Comparison of ENCODE assay signal across 14 cellular contexts in genomic region chr6:53321701-53322100, GRCh38. TPM values are rescaled to one million over a fixed set of nuclear protein-coding genes. Genes with fewer than 3 reads are reported as not detected.
DNase-seq lines count a peak whose midpoint lies in the region; ATAC-seq and TF ChIP-seq lines count a peak whose summit lies in the region.
"Had no signal": no experiment of that assay in that cellular context is flagged by ENCODE, and none has a peak within 500 bp of the region (broad histone marks: within the 10 kb centered on the region; RNA-seq: fewer than 3 reads in every experiment).

No MANE protein-coding gene starts in this region.

- DNase-seq in activated T-cell treated with anti-CD3 and anti-CD28 coated beads, Interleukin-2, amount 50 U/mL, for 72 hours = no peak
- DNase-seq in activated T-cell treated with anti-CD3 and anti-CD28 coated beads for 4 hours (no peak), dorsolateral prefrontal cortex (no peak), transverse colon (no peak), GF-D8 (lab: John Stamatoyannopoulos, UW) (no peak), GDM1 (lab: John Stamatoyannopoulos, UW) (no peak)
- no peak for DNase-seq in natural killer cell treated with Interleukin-12 subunit alpha and Interleukin-12 subunit beta and Interleukin-15 and Interleukin-18, amount 100 ng/mL, for 72 hours (ENCODE audit: low spot score)
- DNase-seq in stimulated activated CD4-positive, alpha-beta T cell treated with anti-CD3 and anti-CD28 coated beads, Interleukin-15, amount 100 ng/mL, for 24 hours = no peak
- DNase-seq: activated CD4-positive, alpha-beta T cell treated with anti-CD3 and anti-CD28 coated beads, Interleukin-2, amount 50 U/mL, for 4 hours; NCI-H2107; T-helper 2 cell had no signal

- no peak for TF ChIP-seq EP300 in transverse colon (IDR thresholded peaks at IDR 0.05; ENCODE audit: low read depth)

- peaks cover 63% of the 10 kb centered on the region for H3K4me1 Mint-ChIP-seq in activated T-cell treated with anti-CD3 and anti-CD28 coated beads, Interleukin-2, amount 50 U/mL, for 72 hours (ENCODE audit: low read depth)
- peaks cover 47 to 60% of the 10 kb centered on the region in 2 donors for H3K4me1 Mint-ChIP-seq in natural killer cell treated with Interleukin-12 subunit alpha and Interleukin-12 subunit beta and Interleukin-15 and Interleukin-18, amount 100 ng/mL, for 72 hours (ENCODE audit: low read depth in 2 of 2)

- H3K4me3 ChIP-seq in dorsolateral prefrontal cortex (no peak overlapping the region), transverse colon (no peak overlapping the region)
- H3K4me3 ChIP-seq: cardiac muscle cell had no signal

- H3K27ac ChIP-seq in dorsolateral prefrontal cortex = peak overlapping the region in 35 of 59 donors; percentile 1 to 66 (median 33)
- H3K27ac ChIP-seq in transverse colon = peak overlapping the region; percentile 45 to 56 (median 52)
- H3K27ac ChIP-seq: cardiac muscle cell, KMS-11 had no signal

- peaks cover 0 to 29% (median 7%) of the 10 kb centered on the region in 4 donors for H3K4me1 ChIP-seq in transverse colon

- in situ Hi-C loops in transverse colon (cut with MboI; ENCODE audit: low pct_ligation_motif_present in 1 of 4, low pct_unique_long_range_greater_than_20kb in 1 of 4, low sequenced_read_pairs in 3 of 4) = no loop called here

- no peak overlapping the region for H3K4me3 Mint-ChIP-seq in activated T-cell treated with anti-CD3 and anti-CD28 coated beads, Interleukin-2, amount 50 U/mL, for 72 hours
- no peak overlapping the region for H3K4me3 Mint-ChIP-seq in natural killer cell treated with Interleukin-12 subunit alpha and Interleukin-12 subunit beta and Interleukin-15 and Interleukin-18, amount 100 ng/mL, for 72 hours

- H3K36me3 Mint-ChIP-seq in activated T-cell treated with anti-CD3 and anti-CD28 coated beads, Interleukin-2, amount 50 U/mL, for 72 hours (ENCODE audit: insufficient read depth in 2 of 2) = no peaks in the 10 kb centered on the region
- no peaks in the 10 kb centered on the region for H3K36me3 Mint-ChIP-seq in natural killer cell treated with Interleukin-12 subunit alpha and Interleukin-12 subunit beta and Interleukin-15 and Interleukin-18, amount 100 ng/mL, for 72 hours

- TF ChIP-seq POLR2A in transverse colon (IDR thresholded peaks at IDR 0.05) = no peak

- no peaks in the 10 kb centered on the region for H3K9me3 Mint-ChIP-seq in activated T-cell treated with anti-CD3 and anti-CD28 coated beads, Interleukin-2, amount 50 U/mL, for 72 hours
- H3K9me3 Mint-ChIP-seq in natural killer cell treated with Interleukin-12 subunit alpha and Interleukin-12 subunit beta and Interleukin-15 and Interleukin-18, amount 100 ng/mL, for 72 hours = no peaks in the 10 kb centered on the region

- no peaks in the 10 kb centered on the region for H3K27me3 ChIP-seq in dorsolateral prefrontal cortex
- no peaks in the 10 kb centered on the region for H3K27me3 ChIP-seq in transverse colon
- H3K27me3 ChIP-seq: cardiac muscle cell had no signal

- no peak for ATAC-seq in activated T-cell treated with anti-CD3 and anti-CD28 coated beads, Interleukin-2, amount 50 U/mL, for 72 hours (replicated peaks in 1 of 2)
- no peak for ATAC-seq in natural killer cell treated with Interleukin-12 subunit alpha and Interleukin-12 subunit beta and Interleukin-15 and Interleukin-18, amount 100 ng/mL, for 72 hours

- peak overlapping the region; percentile 68 for H3K27ac Mint-ChIP-seq in activated T-cell treated with anti-CD3 and anti-CD28 coated beads, Interleukin-2, amount 50 U/mL, for 72 hours
- peak overlapping the region; percentile 28 to 63 for H3K27ac Mint-ChIP-seq in natural killer cell treated with Interleukin-12 subunit alpha and Interleukin-12 subunit beta and Interleukin-15 and Interleukin-18, amount 100 ng/mL, for 72 hours

- TF ChIP-seq CTCF in dorsolateral prefrontal cortex (IDR thresholded peaks at IDR 0.05 in 54 of 56, conservative IDR thresholded peaks at IDR 0.05 in 2 of 56; ENCODE audit: low read depth in 1 of 56, partially characterized antibody in 56 of 56) (no peak), transverse colon (IDR thresholded peaks at IDR 0.05) (no peak)

- intact Hi-C loops in dorsolateral prefrontal cortex (cut with DNase I) (no loop called here), transverse colon (cut with DNase I; ENCODE audit: low total_unique reads) (no loop called here)

- no peaks in the 10 kb centered on the region for H3K27me3 Mint-ChIP-seq in activated T-cell treated with anti-CD3 and anti-CD28 coated beads, Interleukin-2, amount 50 U/mL, for 72 hours (ENCODE audit: low read depth)
- H3K27me3 Mint-ChIP-seq in natural killer cell treated with Interleukin-12 subunit alpha and Interleukin-12 subunit beta and Interleukin-15 and Interleukin-18, amount 100 ng/mL, for 72 hours = no peaks in the 10 kb centered on the region

- WGBS in transverse colon (ENCODE audit: low coverage in 1 of 2), 2 donors = 62 to 65% methylated on average over 2 of the region's 2 CpGs

- no peaks in the 10 kb centered on the region for H3K36me3 ChIP-seq in transverse colon
- H3K36me3 ChIP-seq: cardiac muscle cell had no signal

- H3K9me3 ChIP-seq in transverse colon = no peaks in the 10 kb centered on the region
- H3K9me3 ChIP-seq: Caco-2 had no signal

RNA-seq across cellular contexts. Expression of gene ELOVL5, which starts 27.0 kb away (rescaled TPM):
- total RNA-seq in activated T-cell treated with anti-CD3 and anti-CD28 coated beads, Interleukin-2, amount 50 U/mL, for 72 hours = 100 to 1,000 TPM; 102 to 108 TPM
- 100 to 1,000 TPM in 10 of 120 experiments, 10 to 100 TPM in 110; 39.4 to 153 (median 66.8) TPM for total RNA-seq in dorsolateral prefrontal cortex
- total RNA-seq in natural killer cell treated with Interleukin-12 subunit alpha and Interleukin-12 subunit beta and Interleukin-15 and Interleukin-18, amount 100 ng/mL, for 72 hours = 100 to 1,000 TPM; 130 to 136 TPM
- 10 to 100 TPM; 14.3 to 63.1 (median 29.2) TPM for total RNA-seq in transverse colon
